In genomic region chr19:8001651-8001994, GRCh38 we compare ENCODE assay signal across 1 cellular context.
TF ChIP-seq lines count a peak whose summit lies in the region.

No MANE protein-coding gene starts in this region.

TF ChIP-seq in GM12878, 131 proteins besides CTCF, POLR2A, EP300 and RAD21:
- TF ChIP-seq SMAD5 (IDR thresholded peaks at IDR 0.05; ENCODE audit: low read depth) (no peak), SUZ12 (IDR thresholded peaks at IDR 0.05; ENCODE audit: unreplicated experiment) (no peak), ATF2 (IDR thresholded peaks at IDR 0.05; ENCODE audit: low read length) (no peak), GABPA (IDR thresholded peaks at IDR 0.05; ENCODE audit: low read depth) (no peak), SRF (IDR thresholded peaks at IDR 0.05; ENCODE audit: low read depth in 2 of 2, low read length in 2 of 2) (no peak), NKRF (conservative IDR thresholded peaks at IDR 0.05) (no peak), TBL1XR1 (IDR thresholded peaks at IDR 0.05; ENCODE audit: low read depth, low read length) (no peak), BCLAF1 (IDR thresholded peaks at IDR 0.05) (no peak), RAD51 (IDR thresholded peaks at IDR 0.05) (no peak), YY1 (IDR thresholded peaks at IDR 0.05; ENCODE audit: low read depth, low read length) (no peak), EZH2 (IDR thresholded peaks at IDR 0.05; ENCODE audit: borderline replicate concordance, control insufficient read depth, low read depth, low read length) (no peak), CEBPB (IDR thresholded peaks at IDR 0.05; ENCODE audit: borderline replicate concordance in 1 of 2, low read depth in 2 of 2, low read length in 2 of 2) (no peak), KDM1A (IDR thresholded peaks at IDR 0.05; ENCODE audit: borderline replicate concordance) (no peak), JUNB (IDR thresholded peaks at IDR 0.05) (no peak)
